Comparison of ENCODE assay signal across 10 cellular contexts in the genomic region with DNA sequence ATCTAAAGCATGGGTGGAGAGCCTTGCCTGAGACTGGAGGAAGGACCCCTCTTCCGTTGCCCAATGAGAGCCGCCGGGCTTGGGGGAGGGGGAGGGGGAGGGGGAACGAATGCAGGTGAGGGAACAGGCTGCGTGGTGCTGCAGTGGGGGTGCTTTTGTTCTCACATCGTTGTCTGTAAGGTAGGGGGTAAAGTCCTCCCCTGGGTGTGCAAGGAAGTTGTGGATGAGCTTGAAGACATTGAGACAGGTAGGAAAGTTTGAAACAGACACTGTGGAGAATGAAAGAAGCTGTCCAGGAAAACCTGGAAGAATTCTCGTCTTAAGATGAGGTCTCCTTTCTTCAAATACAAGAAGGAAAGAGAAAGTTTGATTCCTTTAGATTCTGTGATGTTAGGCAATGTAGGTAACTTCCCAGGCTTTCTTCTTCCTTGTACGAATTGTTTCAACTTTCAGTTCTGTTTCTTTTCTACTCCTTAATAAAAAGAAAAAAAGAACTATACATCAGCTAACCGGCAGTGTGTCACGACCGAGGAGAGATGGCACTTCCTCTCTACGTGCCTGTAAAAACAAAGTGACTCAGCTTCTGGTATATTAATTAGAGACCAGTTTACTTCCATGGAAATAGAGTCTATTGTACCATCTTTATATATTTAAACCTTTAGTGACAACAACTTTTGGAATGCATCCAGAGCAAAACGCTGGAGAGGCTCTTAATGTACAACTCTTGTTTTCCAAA.
DNase-seq lines count a peak whose midpoint lies in the region; ATAC-seq and TF ChIP-seq lines count a peak whose summit lies in the region.
"Had no signal": no experiment of that assay in that cellular context is flagged by ENCODE, and none has a peak within 500 bp of the region (broad histone marks: within the 10 kb centered on the region; RNA-seq: fewer than 3 reads in every experiment).

No MANE protein-coding gene starts in this region.

- in situ Hi-C loops in brain microvascular endothelial cell (cut with HindIII; ENCODE audit: low pct_ligation_motif_present, low sequenced_read_pairs), result no loop called here

- DNase-seq in NCI-H1092 treated with DMSO at 0.1 percent for 48 hours (lab: John Stamatoyannopoulos, UW) (peak; percentile 16), NCI-H1092 (lab: John Stamatoyannopoulos, UW) (no peak), NCI-H128 (lab: John Stamatoyannopoulos, UW; ENCODE audit: unreplicated experiment) (peak; percentile 79), brain microvascular endothelial cell (peak; percentile 64), nephron progenitor cell (no peak), ureter (ENCODE audit: low spot score) (no peak), activated gamma-delta T cell (lab: John Stamatoyannopoulos, UW) (no peak)
- DNase-seq: effector memory CD4-positive, alpha-beta T cell had no signal

- no peaks in the 10 kb centered on the region for H3K9me3 Mint-ChIP-seq in nephron progenitor cell

- H3K27me3 ChIP-seq in brain microvascular endothelial cell (replicated peaks), result no peaks in the 10 kb centered on the region

- peaks cover 3% of the 10 kb centered on the region for H3K27me3 Mint-ChIP-seq in nephron progenitor cell (ENCODE audit: low read depth, poor library complexity)

- H3K4me1 Mint-ChIP-seq in nephron progenitor cell, result peaks cover 35% of the 10 kb centered on the region

- peak overlapping the region; percentile 11 for H3K4me3 Mint-ChIP-seq in nephron progenitor cell

- H3K27ac Mint-ChIP-seq in nephron progenitor cell, result peak overlapping the region; percentile 52

- peak overlapping the region; percentile 27 for H3K27ac ChIP-seq in brain microvascular endothelial cell
- H3K27ac ChIP-seq: 22Rv1 had no signal

- H3K36me3 Mint-ChIP-seq in nephron progenitor cell (ENCODE audit: low read depth), result no peaks in the 10 kb centered on the region

- peak overlapping the region; percentile 6 for H3K4me3 ChIP-seq in brain microvascular endothelial cell (ENCODE audit: low read depth, low read length)

- no peaks in the 10 kb centered on the region for H3K36me3 ChIP-seq in brain microvascular endothelial cell (replicated peaks)

- ATAC-seq in HG03045 (IDR thresholded peaks at IDR 0.05; ENCODE audit: unreplicated experiment), result no peak

- no peak for TF ChIP-seq CTCF in brain microvascular endothelial cell (IDR thresholded peaks at IDR 0.05; ENCODE audit: low read depth, low read length, missing control alignments)
- no peak for TF ChIP-seq CTCF in nephron progenitor cell (IDR thresholded peaks at IDR 0.05)

Comparison
In these comparisons a context has a peak if more than half of its experiments do, and no peak if none do; other contexts are left out.
1. DNase-seq: peak in NCI-H1092 treated with DMSO at 0.1 percent for 48 hours (single experiment), NCI-H128 (single experiment) and brain microvascular endothelial cell (single experiment); none in NCI-H1092 (single experiment), nephron progenitor cell (single experiment), ureter (single experiment) and activated gamma-delta T cell (single experiment).